1 cellular context compared by ENCODE assay signal in the genomic region with DNA sequence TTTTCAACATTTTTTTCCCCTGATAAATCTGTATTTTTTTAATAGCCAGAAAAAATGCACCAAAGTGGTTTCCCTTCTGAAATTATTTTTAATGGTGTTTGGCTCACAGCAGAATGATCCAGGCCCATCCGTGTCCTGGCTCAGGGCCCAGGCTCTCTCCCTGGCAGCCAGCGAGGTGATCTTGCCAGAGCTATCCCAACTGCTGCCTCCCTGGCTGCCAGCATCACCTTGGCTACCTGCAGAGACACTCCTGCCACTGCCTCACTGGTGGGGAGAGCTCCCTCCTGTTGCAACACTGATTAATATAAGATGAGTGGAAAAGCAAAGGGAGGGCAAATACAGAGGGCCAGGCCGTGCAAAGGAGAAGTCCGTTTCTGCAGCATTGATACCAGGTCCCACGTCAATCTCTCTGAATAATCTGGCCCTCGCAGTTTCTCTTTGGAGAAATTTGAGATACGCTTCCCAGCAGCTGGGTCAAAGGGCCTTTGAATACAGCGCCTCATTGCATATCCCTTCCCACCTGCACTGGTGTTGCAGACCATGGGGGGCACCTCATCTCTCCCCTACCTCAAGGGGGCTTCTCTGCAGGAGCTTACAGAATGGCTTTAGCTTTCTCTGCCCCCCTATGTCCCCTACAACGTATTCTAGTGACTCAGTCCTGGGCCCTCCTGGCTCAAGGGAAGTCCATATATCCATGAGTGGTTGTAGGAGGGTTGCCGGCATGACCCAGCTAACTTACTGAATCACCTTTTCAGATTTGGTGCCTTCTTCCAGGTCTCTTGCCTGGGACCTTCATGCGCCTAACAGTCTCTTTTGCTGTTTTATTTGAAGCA.
TF ChIP-seq lines count a peak whose summit lies in the region.

No MANE protein-coding gene starts in this region.

TF ChIP-seq in IMR-90, 13 proteins besides CTCF, POLR2A, EP300 and RAD21 (continued from another document):
- TF ChIP-seq, protein P1, sequence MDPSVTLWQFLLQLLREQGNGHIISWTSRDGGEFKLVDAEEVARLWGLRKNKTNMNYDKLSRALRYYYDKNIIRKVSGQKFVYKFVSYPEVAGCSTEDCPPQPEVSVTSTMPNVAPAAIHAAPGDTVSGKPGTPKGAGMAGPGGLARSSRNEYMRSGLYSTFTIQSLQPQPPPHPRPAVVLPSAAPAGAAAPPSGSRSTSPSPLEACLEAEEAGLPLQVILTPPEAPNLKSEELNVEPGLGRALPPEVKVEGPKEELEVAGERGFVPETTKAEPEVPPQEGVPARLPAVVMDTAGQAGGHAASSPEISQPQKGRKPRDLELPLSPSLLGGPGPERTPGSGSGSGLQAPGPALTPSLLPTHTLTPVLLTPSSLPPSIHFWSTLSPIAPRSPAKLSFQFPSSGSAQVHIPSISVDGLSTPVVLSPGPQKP (IDR thresholded peaks at IDR 0.05; ENCODE audit: borderline replicate concordance, low read depth, low read length): no peak
- TF ChIP-seq MAZ (IDR thresholded peaks at IDR 0.05; ENCODE audit: borderline replicate concordance, low read depth, low read length): no peak
- no peak for TF ChIP-seq FOS (IDR thresholded peaks at IDR 0.05; ENCODE audit: low read depth, low read length)
- no peak for TF ChIP-seq CHD1 (IDR thresholded peaks at IDR 0.05; ENCODE audit: low read depth, low read length)
